Comparison of ENCODE assay signal across 2 cellular contexts in the genomic region with DNA sequence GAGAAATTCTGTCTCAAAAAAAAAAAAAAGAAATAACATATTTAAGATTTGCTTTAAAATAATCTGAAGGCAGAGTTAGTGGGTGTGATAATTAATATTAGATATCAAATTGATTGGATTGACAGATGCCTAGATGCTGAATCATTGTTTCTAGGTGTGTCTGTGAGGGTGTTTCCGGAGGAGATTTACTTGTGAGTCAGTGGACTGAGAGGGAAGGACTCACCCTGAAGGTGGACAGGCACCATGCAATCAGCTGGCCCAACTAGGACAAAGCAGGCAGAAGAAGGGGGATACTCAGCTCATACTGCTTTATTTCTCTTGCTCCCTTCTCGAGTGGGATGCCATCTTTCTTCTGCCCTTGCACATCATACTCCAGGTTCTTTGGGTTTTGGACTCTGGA.
TF ChIP-seq lines count a peak whose summit lies in the region.

No MANE protein-coding gene starts in this region.

TF ChIP-seq in GM23338, 12 proteins besides CTCF, POLR2A, EP300 and RAD21 (continues in another document):
- TF ChIP-seq, protein P1, sequence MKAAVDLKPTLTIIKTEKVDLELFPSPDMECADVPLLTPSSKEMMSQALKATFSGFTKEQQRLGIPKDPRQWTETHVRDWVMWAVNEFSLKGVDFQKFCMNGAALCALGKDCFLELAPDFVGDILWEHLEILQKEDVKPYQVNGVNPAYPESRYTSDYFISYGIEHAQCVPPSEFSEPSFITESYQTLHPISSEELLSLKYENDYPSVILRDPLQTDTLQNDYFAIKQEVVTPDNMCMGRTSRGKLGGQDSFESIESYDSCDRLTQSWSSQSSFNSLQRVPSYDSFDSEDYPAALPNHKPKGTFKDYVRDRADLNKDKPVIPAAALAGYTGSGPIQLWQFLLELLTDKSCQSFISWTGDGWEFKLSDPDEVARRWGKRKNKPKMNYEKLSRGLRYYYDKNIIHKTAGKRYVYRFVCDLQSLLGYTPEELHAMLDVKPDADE (IDR thresholded peaks at IDR 0.05), result no peak
- TF ChIP-seq CREB1 (CRISPR knock-in tag; IDR thresholded peaks at IDR 0.05; ENCODE audit: low read depth) (no peak), STAT1 (IDR thresholded peaks at IDR 0.05; ENCODE audit: unreplicated experiment) (no peak), EZH2phosphoT487 (IDR thresholded peaks at IDR 0.05; ENCODE audit: unreplicated experiment) (no peak), ZNF114 (CRISPR knock-in tag; IDR thresholded peaks at IDR 0.05) (no peak), EZH2 (IDR thresholded peaks at IDR 0.05; ENCODE audit: low read depth, unreplicated experiment) (no peak), ZNF331 (CRISPR knock-in tag; IDR thresholded peaks at IDR 0.05; ENCODE audit: low read depth) (no peak), POLR2AphosphoS5 (IDR thresholded peaks at IDR 0.05; ENCODE audit: low read depth) (no peak)
- TF ChIP-seq, protein P2, sequence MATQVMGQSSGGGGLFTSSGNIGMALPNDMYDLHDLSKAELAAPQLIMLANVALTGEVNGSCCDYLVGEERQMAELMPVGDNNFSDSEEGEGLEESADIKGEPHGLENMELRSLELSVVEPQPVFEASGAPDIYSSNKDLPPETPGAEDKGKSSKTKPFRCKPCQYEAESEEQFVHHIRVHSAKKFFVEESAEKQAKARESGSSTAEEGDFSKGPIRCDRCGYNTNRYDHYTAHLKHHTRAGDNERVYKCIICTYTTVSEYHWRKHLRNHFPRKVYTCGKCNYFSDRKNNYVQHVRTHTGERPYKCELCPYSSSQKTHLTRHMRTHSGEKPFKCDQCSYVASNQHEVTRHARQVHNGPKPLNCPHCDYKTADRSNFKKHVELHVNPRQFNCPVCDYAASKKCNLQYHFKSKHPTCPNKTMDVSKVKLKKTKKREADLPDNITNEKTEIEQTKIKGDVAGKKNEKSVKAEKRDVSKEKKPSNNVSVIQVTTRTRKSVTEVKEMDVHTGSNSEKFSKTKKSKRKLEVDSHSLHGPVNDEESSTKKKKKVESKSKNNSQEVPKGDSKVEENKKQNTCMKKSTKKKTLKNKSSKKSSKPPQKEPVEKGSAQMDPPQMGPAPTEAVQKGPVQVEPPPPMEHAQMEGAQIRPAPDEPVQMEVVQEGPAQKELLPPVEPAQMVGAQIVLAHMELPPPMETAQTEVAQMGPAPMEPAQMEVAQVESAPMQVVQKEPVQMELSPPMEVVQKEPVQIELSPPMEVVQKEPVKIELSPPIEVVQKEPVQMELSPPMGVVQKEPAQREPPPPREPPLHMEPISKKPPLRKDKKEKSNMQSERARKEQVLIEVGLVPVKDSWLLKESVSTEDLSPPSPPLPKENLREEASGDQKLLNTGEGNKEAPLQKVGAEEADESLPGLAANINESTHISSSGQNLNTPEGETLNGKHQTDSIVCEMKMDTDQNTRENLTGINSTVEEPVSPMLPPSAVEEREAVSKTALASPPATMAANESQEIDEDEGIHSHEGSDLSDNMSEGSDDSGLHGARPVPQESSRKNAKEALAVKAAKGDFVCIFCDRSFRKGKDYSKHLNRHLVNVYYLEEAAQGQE (IDR thresholded peaks at IDR 0.05; ENCODE audit: unreplicated experiment), result no peak
- TF ChIP-seq, protein P3, sequence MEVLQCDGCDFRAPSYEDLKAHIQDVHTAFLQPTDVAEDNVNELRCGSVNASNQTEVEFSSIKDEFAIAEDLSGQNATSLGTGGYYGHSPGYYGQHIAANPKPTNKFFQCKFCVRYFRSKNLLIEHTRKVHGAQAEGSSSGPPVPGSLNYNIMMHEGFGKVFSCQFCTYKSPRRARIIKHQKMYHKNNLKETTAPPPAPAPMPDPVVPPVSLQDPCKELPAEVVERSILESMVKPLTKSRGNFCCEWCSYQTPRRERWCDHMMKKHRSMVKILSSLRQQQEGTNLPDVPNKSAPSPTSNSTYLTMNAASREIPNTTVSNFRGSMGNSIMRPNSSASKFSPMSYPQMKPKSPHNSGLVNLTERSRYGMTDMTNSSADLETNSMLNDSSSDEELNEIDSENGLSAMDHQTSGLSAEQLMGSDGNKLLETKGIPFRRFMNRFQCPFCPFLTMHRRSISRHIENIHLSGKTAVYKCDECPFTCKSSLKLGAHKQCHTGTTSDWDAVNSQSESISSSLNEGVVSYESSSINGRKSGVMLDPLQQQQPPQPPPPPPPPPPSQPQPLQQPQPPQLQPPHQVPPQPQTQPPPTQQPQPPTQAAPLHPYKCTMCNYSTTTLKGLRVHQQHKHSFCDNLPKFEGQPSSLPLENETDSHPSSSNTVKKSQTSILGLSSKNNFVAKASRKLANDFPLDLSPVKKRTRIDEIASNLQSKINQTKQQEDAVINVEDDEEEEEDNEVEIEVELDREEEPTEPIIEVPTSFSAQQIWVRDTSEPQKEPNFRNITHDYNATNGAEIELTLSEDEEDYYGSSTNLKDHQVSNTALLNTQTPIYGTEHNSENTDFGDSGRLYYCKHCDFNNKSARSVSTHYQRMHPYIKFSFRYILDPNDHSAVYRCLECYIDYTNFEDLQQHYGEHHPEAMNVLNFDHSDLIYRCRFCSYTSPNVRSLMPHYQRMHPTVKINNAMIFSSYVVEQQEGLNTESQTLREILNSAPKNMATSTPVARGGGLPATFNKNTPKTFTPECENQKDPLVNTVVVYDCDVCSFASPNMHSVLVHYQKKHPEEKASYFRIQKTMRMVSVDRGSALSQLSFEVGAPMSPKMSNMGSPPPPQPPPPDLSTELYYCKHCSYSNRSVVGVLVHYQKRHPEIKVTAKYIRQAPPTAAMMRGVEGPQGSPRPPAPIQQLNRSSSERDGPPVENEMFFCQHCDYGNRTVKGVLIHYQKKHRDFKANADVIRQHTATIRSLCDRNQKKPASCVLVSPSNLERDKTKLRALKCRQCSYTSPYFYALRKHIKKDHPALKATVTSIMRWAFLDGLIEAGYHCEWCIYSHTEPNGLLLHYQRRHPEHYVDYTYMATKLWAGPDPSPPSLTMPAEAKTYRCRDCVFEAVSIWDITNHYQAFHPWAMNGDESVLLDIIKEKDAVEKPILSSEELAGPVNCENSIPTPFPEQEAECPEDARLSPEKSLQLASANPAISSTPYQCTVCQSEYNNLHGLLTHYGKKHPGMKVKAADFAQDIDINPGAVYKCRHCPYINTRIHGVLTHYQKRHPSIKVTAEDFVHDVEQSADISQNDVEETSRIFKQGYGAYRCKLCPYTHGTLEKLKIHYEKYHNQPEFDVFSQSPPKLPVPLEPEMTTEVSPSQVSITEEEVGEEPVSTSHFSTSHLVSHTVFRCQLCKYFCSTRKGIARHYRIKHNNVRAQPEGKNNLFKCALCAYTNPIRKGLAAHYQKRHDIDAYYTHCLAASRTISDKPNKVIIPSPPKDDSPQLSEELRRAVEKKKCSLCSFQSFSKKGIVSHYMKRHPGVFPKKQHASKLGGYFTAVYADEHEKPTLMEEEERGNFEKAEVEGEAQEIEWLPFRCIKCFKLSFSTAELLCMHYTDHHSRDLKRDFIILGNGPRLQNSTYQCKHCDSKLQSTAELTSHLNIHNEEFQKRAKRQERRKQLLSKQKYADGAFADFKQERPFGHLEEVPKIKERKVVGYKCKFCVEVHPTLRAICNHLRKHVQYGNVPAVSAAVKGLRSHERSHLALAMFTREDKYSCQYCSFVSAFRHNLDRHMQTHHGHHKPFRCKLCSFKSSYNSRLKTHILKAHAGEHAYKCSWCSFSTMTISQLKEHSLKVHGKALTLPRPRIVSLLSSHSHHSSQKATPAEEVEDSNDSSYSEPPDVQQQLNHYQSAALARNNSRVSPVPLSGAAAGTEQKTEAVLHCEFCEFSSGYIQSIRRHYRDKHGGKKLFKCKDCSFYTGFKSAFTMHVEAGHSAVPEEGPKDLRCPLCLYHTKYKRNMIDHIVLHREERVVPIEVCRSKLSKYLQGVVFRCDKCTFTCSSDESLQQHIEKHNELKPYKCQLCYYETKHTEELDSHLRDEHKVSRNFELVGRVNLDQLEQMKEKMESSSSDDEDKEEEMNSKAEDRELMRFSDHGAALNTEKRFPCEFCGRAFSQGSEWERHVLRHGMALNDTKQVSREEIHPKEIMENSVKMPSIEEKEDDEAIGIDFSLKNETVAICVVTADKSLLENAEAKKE (CRISPR knock-in tag; IDR thresholded peaks at IDR 0.05), result no peak

TF ChIP-seq in H1, 55 proteins besides CTCF, POLR2A, EP300 and RAD21:
- TF ChIP-seq EGR1 (IDR thresholded peaks at IDR 0.05; ENCODE audit: borderline replicate concordance, low read depth, low read length), result no peak
- TF ChIP-seq KDM1A (IDR thresholded peaks at IDR 0.05; ENCODE audit: borderline replicate concordance, low read length), result no peak
- no peak for TF ChIP-seq NRF1 (IDR thresholded peaks at IDR 0.05; ENCODE audit: low read depth, low read length)
- no peak for TF ChIP-seq GTF2F1 (IDR thresholded peaks at IDR 0.05; ENCODE audit: borderline replicate concordance, low read depth, low read length)
- no peak for TF ChIP-seq JUND (IDR thresholded peaks at IDR 0.05; ENCODE audit: low read length)
- no peak for TF ChIP-seq SIX5 (IDR thresholded peaks at IDR 0.05; ENCODE audit: low read depth, low read length)
- no peak for TF ChIP-seq BACH1 (IDR thresholded peaks at IDR 0.05; ENCODE audit: low read length)
- no peak for TF ChIP-seq CTBP2 (IDR thresholded peaks at IDR 0.05; ENCODE audit: borderline replicate concordance, insufficient read depth, insufficient read length, low read length)
- no peak for TF ChIP-seq CEBPB (IDR thresholded peaks at IDR 0.05; ENCODE audit: low read depth, low read length)
- no peak for TF ChIP-seq SIN3A (conservative IDR thresholded peaks at IDR 0.05 in 1 of 2, IDR thresholded peaks at IDR 0.05 in 1 of 2; ENCODE audit: low read depth in 1 of 2, low read length in 2 of 2)
